ENCODE assay signal across 12 cellular contexts in the genomic region with DNA sequence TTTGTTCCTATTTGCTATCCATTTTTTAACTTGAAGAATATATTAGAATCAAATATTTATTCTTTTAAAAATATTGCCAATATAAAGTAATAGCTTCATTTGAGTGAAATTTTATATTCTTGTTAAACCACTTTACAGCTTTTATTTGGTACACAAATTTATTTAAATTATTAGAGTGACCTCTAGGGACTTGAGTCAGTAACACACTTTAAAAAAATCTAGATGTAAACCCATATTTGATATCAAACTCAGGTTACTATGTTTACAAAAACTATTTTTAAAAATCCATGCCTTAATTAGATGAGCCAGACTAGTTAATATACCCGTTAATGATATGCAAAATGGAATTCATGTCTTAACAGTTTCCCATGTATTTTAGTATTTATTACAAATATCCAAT.
DNase-seq lines count a peak whose midpoint lies in the region; ATAC-seq and TF ChIP-seq lines count a peak whose summit lies in the region.
"Had no signal": no experiment of that assay in that cellular context is flagged by ENCODE, and none has a peak within 500 bp of the region (broad histone marks: within the 10 kb centered on the region; RNA-seq: fewer than 3 reads in every experiment).

No MANE protein-coding gene starts in this region.

- no peak for ATAC-seq in activated T-cell treated with anti-CD3 and anti-CD28 coated beads, Interleukin-2, amount 50 U/mL, for 72 hours (replicated peaks in 1 of 2)
- no peak for ATAC-seq in GM21529 (IDR thresholded peaks at IDR 0.05; ENCODE audit: unreplicated experiment)

- peaks cover 25% of the 10 kb centered on the region for H3K36me3 Mint-ChIP-seq in neural crest cell (ENCODE audit: low read depth)
- H3K36me3 Mint-ChIP-seq in activated T-cell treated with anti-CD3 and anti-CD28 coated beads, Interleukin-2, amount 50 U/mL, for 72 hours (ENCODE audit: insufficient read depth in 2 of 2), result peaks cover 13 to 24% of the 10 kb centered on the region in 2 donors

- peak; percentile 40 for TF ChIP-seq CTCF in AG10803 (conservative IDR thresholded peaks at IDR 0.05; ENCODE audit: low read length)
- TF ChIP-seq CTCF in mammary epithelial cell (conservative IDR thresholded peaks at IDR 0.05 in 1 of 2, IDR thresholded peaks at IDR 0.05 in 1 of 2; ENCODE audit: extremely low read depth in 1 of 2, insufficient read depth in 1 of 2, low read depth in 1 of 2, low read length in 2 of 2), result peak; percentile 14 to 23
- TF ChIP-seq CTCF in neural crest cell (conservative IDR thresholded peaks at IDR 0.05), result peak; percentile 66

- WGBS in mammary epithelial cell (ENCODE audit: low coverage, missing lambda C conversion rate), result 44% methylated on average over 1 of the region's 1 CpG

- CTCF ChIA-PET in mammary epithelial cell (lab: Charles Lee; ENCODE audit: low non-redundant PET), result interaction anchor here (0.5 to 0.9 kb wide), 4 partner anchors 38 to 312 kb away, joined by 3 to 24 read pairs (median 6); no protein-coding TSS in a partner anchor

- H2AFZ ChIP-seq in mammary epithelial cell (ENCODE audit: low read depth, low read length), result no peak overlapping the region

- no peaks in the 10 kb centered on the region for H3K9me3 Mint-ChIP-seq in neural crest cell
- no peaks in the 10 kb centered on the region for H3K9me3 Mint-ChIP-seq in activated T-cell treated with anti-CD3 and anti-CD28 coated beads, Interleukin-2, amount 50 U/mL, for 72 hours

- H3K27ac Mint-ChIP-seq in neural crest cell (ENCODE audit: unreplicated experiment), result no peak overlapping the region
- H3K27ac Mint-ChIP-seq in activated T-cell treated with anti-CD3 and anti-CD28 coated beads, Interleukin-2, amount 50 U/mL, for 72 hours, result no peak overlapping the region

- H3K27me3 ChIP-seq in mammary epithelial cell (ENCODE audit: insufficient read depth, low read length), result no peaks in the 10 kb centered on the region
- H3K27me3 ChIP-seq: colonic mucosa, suprapubic skin had no signal

- no peak for TF ChIP-seq EP300 in Ishikawa (IDR thresholded peaks at IDR 0.05; ENCODE audit: borderline replicate concordance)

- no peak overlapping the region for H3K27ac ChIP-seq in mammary epithelial cell (ENCODE audit: insufficient read depth, low read depth, low read length)
- H3K27ac ChIP-seq: colonic mucosa, SK-N-MC, suprapubic skin had no signal

- TF ChIP-seq RAD21 in Ishikawa (IDR thresholded peaks at IDR 0.05; ENCODE audit: low read depth), result peak; percentile 4; the same call in 1 of the 2 replicates

- no peaks in the 10 kb centered on the region for H3K9me3 ChIP-seq in mammary epithelial cell (replicated peaks; ENCODE audit: insufficient read depth, low read length)
- H3K9me3 ChIP-seq: colonic mucosa, suprapubic skin had no signal

- no peak overlapping the region for H3K4me3 Mint-ChIP-seq in neural crest cell
- H3K4me3 Mint-ChIP-seq in activated T-cell treated with anti-CD3 and anti-CD28 coated beads, Interleukin-2, amount 50 U/mL, for 72 hours, result no peak overlapping the region

- dilution Hi-C loops in mammary epithelial cell (cut with HindIII; ENCODE audit: low sequenced_read_pairs), result loop anchor here (25.0 kb wide), 1 partner anchor 320 kb away; no protein-coding TSS in a partner anchor

- peaks cover 57% of the 10 kb centered on the region for H3K36me3 ChIP-seq in mammary epithelial cell (ENCODE audit: insufficient read depth, low read length)
- H3K36me3 ChIP-seq: colonic mucosa had no signal

- BruUV-seq in mammary epithelial cell (replicated peaks; lab: Mats Ljungman, UMichigan), result no TSS peak

- H3K4me1 Mint-ChIP-seq in neural crest cell, result peaks cover 23% of the 10 kb centered on the region
- H3K4me1 Mint-ChIP-seq in activated T-cell treated with anti-CD3 and anti-CD28 coated beads, Interleukin-2, amount 50 U/mL, for 72 hours (ENCODE audit: low read depth), result peaks cover 47% of the 10 kb centered on the region

- no peak overlapping the region for H3K4me3 ChIP-seq in AG10803 (ENCODE audit: low read length)
- H3K4me3 ChIP-seq in mammary epithelial cell (replicated peaks in 1 of 3; ENCODE audit: insufficient read depth in 1 of 3, low read depth in 2 of 3, low read length in 3 of 3), result no peak overlapping the region
- H3K4me3 ChIP-seq: colonic mucosa, SK-N-MC, suprapubic skin had no signal

- in situ Hi-C loops in mammary epithelial cell (cut with MboI; ENCODE audit: low sequenced_read_pairs in 2 of 2), result loop anchor here (10.0 to 25.0 kb wide), 2 partner anchors 417 to 420 kb away; no protein-coding TSS in a partner anchor

- DNase-seq in AG10803 (ENCODE audit: low read depth) (no peak), mammary epithelial cell (no peak), neural crest cell (ENCODE audit: low read depth, low spot score) (no peak), HuH-7.5 (ENCODE audit: low spot score) (no peak)
- no peak for DNase-seq in activated CD4-positive, alpha-beta T cell treated with anti-CD3 and anti-CD28 coated beads for 1 hour
- DNase-seq in activated T-cell treated with anti-CD3 and anti-CD28 coated beads, Interleukin-2, amount 50 U/mL, for 72 hours, result no peak
- DNase-seq: colonic mucosa, NCI-H1048 had no signal

- H3K79me2 ChIP-seq in mammary epithelial cell (ENCODE audit: insufficient read depth, low read length), result peaks cover 75% of the 10 kb centered on the region

- H3K4me2 ChIP-seq in mammary epithelial cell (ENCODE audit: insufficient read depth, low read depth, low read length), result no peak overlapping the region

- intact Hi-C loops in mammary epithelial cell (cut with micrococcal nuclease), result loop anchor here (5.0 kb wide), 1 partner anchor 40 kb away; no protein-coding TSS in a partner anchor

- no peaks in the 10 kb centered on the region for H3K27me3 Mint-ChIP-seq in neural crest cell (ENCODE audit: low read depth)
- no peaks in the 10 kb centered on the region for H3K27me3 Mint-ChIP-seq in activated T-cell treated with anti-CD3 and anti-CD28 coated beads, Interleukin-2, amount 50 U/mL, for 72 hours (ENCODE audit: low read depth)

- H4K20me1 ChIP-seq in mammary epithelial cell (ENCODE audit: insufficient read depth, low read length), result no peaks in the 10 kb centered on the region

- peaks cover 45% of the 10 kb centered on the region for H3K4me1 ChIP-seq in mammary epithelial cell (ENCODE audit: insufficient read depth, low read length)
- H3K4me1 ChIP-seq: colonic mucosa had no signal

- H3K9ac ChIP-seq in mammary epithelial cell (ENCODE audit: insufficient read depth, low read length), result no peak overlapping the region

TF ChIP-seq in Ishikawa, 13 proteins besides CTCF, POLR2A, EP300 and RAD21:
- TF ChIP-seq TAF1 (IDR thresholded peaks at IDR 0.05; ENCODE audit: low read depth) (no peak), ZBTB7A (IDR thresholded peaks at IDR 0.05; ENCODE audit: low read depth) (no peak), CREB1 (IDR thresholded peaks at IDR 0.05; ENCODE audit: low read depth) (no peak), YY1 (IDR thresholded peaks at IDR 0.05; ENCODE audit: low read depth) (no peak), CEBPB (IDR thresholded peaks at IDR 0.05) (no peak), NFIC (IDR thresholded peaks at IDR 0.05) (no peak), TEAD4 (IDR thresholded peaks at IDR 0.05) (no peak), EGR1 (IDR thresholded peaks at IDR 0.05) (no peak), FOXM1 (IDR thresholded peaks at IDR 0.05; ENCODE audit: borderline replicate concordance, low read depth) (no peak), TCF12 (IDR thresholded peaks at IDR 0.05; ENCODE audit: low read depth) (no peak)
- TF ChIP-seq, protein P1, sequence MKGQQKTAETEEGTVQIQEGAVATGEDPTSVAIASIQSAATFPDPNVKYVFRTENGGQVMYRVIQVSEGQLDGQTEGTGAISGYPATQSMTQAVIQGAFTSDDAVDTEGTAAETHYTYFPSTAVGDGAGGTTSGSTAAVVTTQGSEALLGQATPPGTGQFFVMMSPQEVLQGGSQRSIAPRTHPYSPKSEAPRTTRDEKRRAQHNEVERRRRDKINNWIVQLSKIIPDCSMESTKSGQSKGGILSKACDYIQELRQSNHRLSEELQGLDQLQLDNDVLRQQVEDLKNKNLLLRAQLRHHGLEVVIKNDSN (IDR thresholded peaks at IDR 0.05), result no peak
- TF ChIP-seq, protein P2, sequence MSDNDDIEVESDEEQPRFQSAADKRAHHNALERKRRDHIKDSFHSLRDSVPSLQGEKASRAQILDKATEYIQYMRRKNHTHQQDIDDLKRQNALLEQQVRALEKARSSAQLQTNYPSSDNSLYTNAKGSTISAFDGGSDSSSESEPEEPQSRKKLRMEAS (IDR thresholded peaks at IDR 0.05), result no peak
- TF ChIP-seq, protein P3, sequence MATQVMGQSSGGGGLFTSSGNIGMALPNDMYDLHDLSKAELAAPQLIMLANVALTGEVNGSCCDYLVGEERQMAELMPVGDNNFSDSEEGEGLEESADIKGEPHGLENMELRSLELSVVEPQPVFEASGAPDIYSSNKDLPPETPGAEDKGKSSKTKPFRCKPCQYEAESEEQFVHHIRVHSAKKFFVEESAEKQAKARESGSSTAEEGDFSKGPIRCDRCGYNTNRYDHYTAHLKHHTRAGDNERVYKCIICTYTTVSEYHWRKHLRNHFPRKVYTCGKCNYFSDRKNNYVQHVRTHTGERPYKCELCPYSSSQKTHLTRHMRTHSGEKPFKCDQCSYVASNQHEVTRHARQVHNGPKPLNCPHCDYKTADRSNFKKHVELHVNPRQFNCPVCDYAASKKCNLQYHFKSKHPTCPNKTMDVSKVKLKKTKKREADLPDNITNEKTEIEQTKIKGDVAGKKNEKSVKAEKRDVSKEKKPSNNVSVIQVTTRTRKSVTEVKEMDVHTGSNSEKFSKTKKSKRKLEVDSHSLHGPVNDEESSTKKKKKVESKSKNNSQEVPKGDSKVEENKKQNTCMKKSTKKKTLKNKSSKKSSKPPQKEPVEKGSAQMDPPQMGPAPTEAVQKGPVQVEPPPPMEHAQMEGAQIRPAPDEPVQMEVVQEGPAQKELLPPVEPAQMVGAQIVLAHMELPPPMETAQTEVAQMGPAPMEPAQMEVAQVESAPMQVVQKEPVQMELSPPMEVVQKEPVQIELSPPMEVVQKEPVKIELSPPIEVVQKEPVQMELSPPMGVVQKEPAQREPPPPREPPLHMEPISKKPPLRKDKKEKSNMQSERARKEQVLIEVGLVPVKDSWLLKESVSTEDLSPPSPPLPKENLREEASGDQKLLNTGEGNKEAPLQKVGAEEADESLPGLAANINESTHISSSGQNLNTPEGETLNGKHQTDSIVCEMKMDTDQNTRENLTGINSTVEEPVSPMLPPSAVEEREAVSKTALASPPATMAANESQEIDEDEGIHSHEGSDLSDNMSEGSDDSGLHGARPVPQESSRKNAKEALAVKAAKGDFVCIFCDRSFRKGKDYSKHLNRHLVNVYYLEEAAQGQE (IDR thresholded peaks at IDR 0.05; ENCODE audit: low read depth), result no peak
TF ChIP-seq in Ishikawa: peak in this region for 0.
